ENCODE assay signal across 10 cellular contexts in the genomic region with DNA sequence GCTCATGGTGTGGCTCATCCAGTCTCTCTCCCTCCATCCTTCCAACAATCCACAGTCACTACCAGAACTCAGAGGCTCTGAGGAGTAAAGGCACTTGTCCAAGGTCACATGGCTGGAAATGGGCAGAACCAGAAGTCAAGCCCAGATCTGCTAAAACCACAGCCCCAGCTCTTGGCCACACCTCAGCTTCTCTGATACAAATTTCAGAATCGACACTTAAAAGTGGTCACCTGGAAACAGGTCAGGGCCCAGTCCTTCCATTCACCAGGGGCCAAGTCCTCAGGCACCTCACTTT.
A peak's percentile ranks its signal among the peaks of the same experiment; 100 is the strongest.
DNase-seq lines count a peak whose midpoint lies in the region; ATAC-seq and TF ChIP-seq lines count a peak whose summit lies in the region.
"Had no signal": no experiment of that assay in that cellular context is flagged by ENCODE, and none has a peak within 500 bp of the region (broad histone marks: within the 10 kb centered on the region; RNA-seq: fewer than 3 reads in every experiment).

No MANE protein-coding gene starts in this region.

- no peaks in the 10 kb centered on the region for H3K27me3 ChIP-seq in CD4-positive, alpha-beta T cell (ENCODE audit: control insufficient read depth, insufficient read depth, low read length)
- H3K27me3 ChIP-seq in NT2/D1 (ENCODE audit: insufficient read depth, insufficient read length) (no peaks in the 10 kb centered on the region), duodenal mucosa (ENCODE audit: control insufficient read depth in 1 of 2, insufficient read depth in 2 of 2, low read length in 2 of 2) (no peaks in the 10 kb centered on the region)
- H3K27me3 ChIP-seq: SJSA1 had no signal

- H3K36me3 Mint-ChIP-seq in CD4-positive, alpha-beta T cell (ENCODE audit: low read depth), result no peaks in the 10 kb centered on the region
- no peaks in the 10 kb centered on the region for H3K36me3 Mint-ChIP-seq in progenitor cell of endocrine pancreas (ENCODE audit: insufficient read depth)

- no peaks in the 10 kb centered on the region for H3K9me3 Mint-ChIP-seq in CD4-positive, alpha-beta T cell
- no peaks in the 10 kb centered on the region for H3K9me3 Mint-ChIP-seq in progenitor cell of endocrine pancreas (ENCODE audit: low read depth)

- peaks cover 2% of the 10 kb centered on the region for H3K36me3 ChIP-seq in NT2/D1 (ENCODE audit: insufficient read depth, insufficient read length, low read length)
- H3K36me3 ChIP-seq in duodenal mucosa (ENCODE audit: control insufficient read depth in 1 of 2, insufficient read depth in 2 of 2, low read length in 2 of 2), result no peaks in the 10 kb centered on the region

- H3K4me3 ChIP-seq in NT2/D1 (ENCODE audit: insufficient read length, low read depth) (no peak overlapping the region), duodenal mucosa (ENCODE audit: low read depth in 1 of 2, low read length in 2 of 2) (peak overlapping the region in 1 of 2 donors; percentile 40)
- H3K4me3 ChIP-seq: SJSA1 had no signal

- H3K27ac Mint-ChIP-seq in CD4-positive, alpha-beta T cell, result peak overlapping the region; percentile 90
- peak overlapping the region; percentile 37 for H3K27ac Mint-ChIP-seq in progenitor cell of endocrine pancreas

- no peaks in the 10 kb centered on the region for H3K9me3 ChIP-seq in CD4-positive, alpha-beta T cell (ENCODE audit: control insufficient read depth, low read length)
- no peaks in the 10 kb centered on the region for H3K9me3 ChIP-seq in NT2/D1 (ENCODE audit: insufficient read depth, low read length)
- no peaks in the 10 kb centered on the region for H3K9me3 ChIP-seq in duodenal mucosa (ENCODE audit: control insufficient read depth in 1 of 2, low read length in 2 of 2)
- H3K9me3 ChIP-seq: SJSA1 had no signal

- CTCF ChIA-PET in CD4-positive, alpha-beta T cell (lab: Charles Lee), result no interaction called here

- no peak overlapping the region for H3K4me3 Mint-ChIP-seq in CD4-positive, alpha-beta T cell
- no peak overlapping the region for H3K4me3 Mint-ChIP-seq in progenitor cell of endocrine pancreas (ENCODE audit: low read depth)

- no peak for ATAC-seq in CD4-positive, alpha-beta T cell (ENCODE audit: poor library complexity)
- ATAC-seq in GM21576 (IDR thresholded peaks at IDR 0.05; ENCODE audit: unreplicated experiment), result no peak

- intact Hi-C loops in CD4-positive, alpha-beta T cell (cut with DNase I, micrococcal nuclease), result loop anchor here (5.0 to 10.0 kb wide), 3 partner anchors 67 to 197 kb away; partner anchors contain the start of genes CYB5RL (in 1 of the 2) and MRPL37 (in 1 of the 2)

- no peak for TF ChIP-seq CTCF in CD4-positive, alpha-beta T cell (IDR thresholded peaks at IDR 0.05)
- TF ChIP-seq CTCF in progenitor cell of endocrine pancreas (IDR thresholded peaks at IDR 0.05; ENCODE audit: unreplicated experiment), result no peak

- POLR2A ChIA-PET in CD4-positive, alpha-beta T cell (lab: Charles Lee), result interaction anchor here (1.5 kb wide), 1 partner anchor 200 kb away, joined by 3 read pairs; no protein-coding TSS in a partner anchor

- peaks cover 88% of the 10 kb centered on the region for H3K4me1 Mint-ChIP-seq in CD4-positive, alpha-beta T cell (ENCODE audit: low read depth)
- peaks cover 46% of the 10 kb centered on the region for H3K4me1 Mint-ChIP-seq in progenitor cell of endocrine pancreas (ENCODE audit: low read depth)

- H3K9ac ChIP-seq in NT2/D1 (ENCODE audit: insufficient read length, low read depth) (peak overlapping the region; percentile 6), duodenal mucosa (ENCODE audit: low read depth in 1 of 2, low read length in 2 of 2) (peak overlapping the region; percentile 36 to 45)

- H3K27me3 Mint-ChIP-seq in CD4-positive, alpha-beta T cell, result no peaks in the 10 kb centered on the region
- no peaks in the 10 kb centered on the region for H3K27me3 Mint-ChIP-seq in progenitor cell of endocrine pancreas

- H3K27ac ChIP-seq in CD4-positive, alpha-beta T cell (ENCODE audit: low read depth, low read length), result peak overlapping the region; percentile 52
- H3K27ac ChIP-seq in duodenal mucosa (ENCODE audit: low read depth, low read length), result peak overlapping the region; percentile 36
- no peak overlapping the region for H3K27ac ChIP-seq in substantia nigra (ENCODE audit: low read depth, low read length, poor library complexity, severe bottlenecking)
- H3K27ac ChIP-seq: epithelial cell of prostate, SJSA1 had no signal

- DNase-seq in CD4-positive, alpha-beta T cell, result no peak
- DNase-seq in NT2/D1 (ENCODE audit: low read depth, low spot score) (no peak), progenitor cell of endocrine pancreas (ENCODE audit: low spot score, unreplicated experiment) (no peak), NCI-H146 (lab: John Stamatoyannopoulos, UW) (no peak), HCEC 1CT (no peak), substantia nigra (lab: John Stamatoyannopoulos, UW) (no peak)

- H3K4me1 ChIP-seq in NT2/D1 (ENCODE audit: insufficient read depth, insufficient read length) (peaks cover 48% of the 10 kb centered on the region), duodenal mucosa (ENCODE audit: control insufficient read depth in 1 of 2, insufficient read depth in 2 of 2, low read length in 2 of 2) (peaks cover 69 to 78% of the 10 kb centered on the region in 2 donors)
